Comparison of ENCODE assay signal across 22 cellular contexts in genomic region chr19:56712609-56713008, GRCh38. TPM values are rescaled to one million over a fixed set of nuclear protein-coding genes. Genes with fewer than 3 reads are reported as not detected.
DNase-seq lines count a peak whose midpoint lies in the region; FAIRE-seq and TF ChIP-seq lines count a peak whose summit lies in the region.
"Had no signal": no experiment of that assay in that cellular context is flagged by ENCODE, and none has a peak within 500 bp of the region (broad histone marks: within the 10 kb centered on the region; RNA-seq: fewer than 3 reads in every experiment).

No MANE protein-coding gene starts in this region.

- no peaks in the 10 kb centered on the region for H3K9me2 ChIP-seq in hepatocyte (replicated peaks; ENCODE audit: insufficient read depth)

- H2AFZ ChIP-seq in hepatocyte = no peak overlapping the region
- H2AFZ ChIP-seq: PC-9 had no signal

- WGBS in small intestine, 3 donors = 28 to 34% (median 32%) methylated on average over 8 of the region's 8 CpGs
- 65% methylated on average over 7 of the region's 8 CpGs for WGBS in hepatocyte (ENCODE audit: low lambda C conversion rate, missing lambda C conversion rate)

- FAIRE-seq in small intestine (lab: Jason Lieb, UNC) = no peak
- FAIRE-seq: A204.1, endothelial cell of umbilical vein, keratinocyte had no signal

- TF ChIP-seq CTCF in hepatocyte (IDR thresholded peaks at IDR 0.05; ENCODE audit: poor library complexity) = no peak

- no peaks in the 10 kb centered on the region for H3K36me3 ChIP-seq in small intestine (ENCODE audit: control insufficient read depth in 2 of 2, insufficient read depth in 2 of 2, low read length in 2 of 2)
- H3K36me3 ChIP-seq in hepatocyte (replicated peaks; ENCODE audit: insufficient read depth, low read depth) = no peaks in the 10 kb centered on the region
- H3K36me3 ChIP-seq: BE2C had no signal

- peaks cover 5% of the 10 kb centered on the region for H3K9me3 ChIP-seq in small intestine (ENCODE audit: control insufficient read depth, low read depth)
- H3K9me3 ChIP-seq in hepatocyte (ENCODE audit: low read depth) = no peaks in the 10 kb centered on the region
- H3K9me3 ChIP-seq: BE2C had no signal

- H3K27me3 ChIP-seq in small intestine (ENCODE audit: control insufficient read depth in 2 of 2, insufficient read depth in 2 of 2, low read length in 2 of 2) (no peaks in the 10 kb centered on the region), hepatocyte (no peaks in the 10 kb centered on the region)
- H3K27me3 ChIP-seq: BE2C, stomach had no signal

- H4K20me1 ChIP-seq in hepatocyte (ENCODE audit: insufficient read depth, poor library complexity, severe bottlenecking) = no peaks in the 10 kb centered on the region

- H3K4me1 ChIP-seq in small intestine (ENCODE audit: control insufficient read depth in 2 of 2, insufficient read depth in 1 of 2, low read depth in 1 of 2, low read length in 1 of 2) (no peaks in the 10 kb centered on the region), hepatocyte (ENCODE audit: insufficient read depth) (no peaks in the 10 kb centered on the region)
- H3K4me1 ChIP-seq: BE2C, stomach had no signal

- H3K4me3 ChIP-seq in small intestine (ENCODE audit: low read depth in 1 of 2, low read length in 2 of 2) (no peak overlapping the region), hepatocyte (no peak overlapping the region)
- H3K4me3 ChIP-seq: PC-9, stomach had no signal

- H3K27ac ChIP-seq in small intestine (ENCODE audit: low read depth in 1 of 2, low read length in 1 of 2) = no peak overlapping the region
- no peak overlapping the region for H3K27ac ChIP-seq in hepatocyte
- H3K27ac ChIP-seq: PC-9, stomach had no signal

- peak; percentile 6 to 25 for DNase-seq in NCI-H524 (lab: John Stamatoyannopoulos, UW)
- no peak for DNase-seq in NCI-H524 treated with DMSO at 0.1 percent for 48 hours (lab: John Stamatoyannopoulos, UW)
- peak; percentile 7 for DNase-seq in cerebellum (ENCODE audit: low spot score)
- DNase-seq in midbrain (lab: John Stamatoyannopoulos, UW) = peak; percentile 62
- DNase-seq in small intestine = no peak
- DNase-seq in hepatocyte (ENCODE audit: low spot score) = no peak
- DNase-seq in SHP77 (lab: John Stamatoyannopoulos, UW) = no peak
- no peak for DNase-seq in HuH-7.5 (ENCODE audit: low spot score)
- DNase-seq: activated CD4-positive, alpha-beta T cell treated with anti-CD3 and anti-CD28 coated beads, Interleukin-2, amount 10 ng/mL, durations not matched to agents 24 days and 14 days; activated naive CD8-positive, alpha-beta T cell treated with anti-CD3 and anti-CD28 coated beads, Interleukin-2, amount 10 ng/mL, durations not matched to agents 7 days and 5 days; BE2C; GOT3; KBM-7; NCI-H187 treated with DMSO at 0.1 percent for 48 hours; NCI-H774; PC-9; SIG-M5; stimulated activated CD4-positive, alpha-beta T cell treated with anti-CD3 and anti-CD28 coated beads, Interleukin-4, amount 100 ng/mL, for 1 hour; stomach had no signal

- H3K79me2 ChIP-seq in hepatocyte = no peaks in the 10 kb centered on the region

- H3K4me2 ChIP-seq in hepatocyte = no peak overlapping the region
- H3K4me2 ChIP-seq: PC-9 had no signal

RNA-seq across cellular contexts. Expression of gene ZNF835, which starts 41.1 kb away (rescaled TPM):
- total RNA-seq in cerebellum (7.8 TPM), hepatocyte (not detected in 2 replicates)
- polyA plus RNA-seq in small intestine (under 1 TPM in 1 of 3 donors, not detected in 2; 0.76 TPM), hepatocyte (not detected in 2 replicates)
- total RNA-seq: endothelial cell of umbilical vein, PC-9 had no signal
- polyA plus RNA-seq: keratinocyte had no signal

Comparison
In these comparisons a context has a peak if more than half of its experiments do, and no peak if none do; other contexts are left out.
1. DNase-seq: peak in NCI-H524 (2 of 2), cerebellum (single experiment) and midbrain (single experiment); none in NCI-H524 treated with DMSO at 0.1 percent for 48 hours (single experiment), small intestine (single experiment), hepatocyte (single experiment), SHP77 (0 of 2) and HuH-7.5 (single experiment).